17 cellular contexts compared by ENCODE assay signal in the genomic region with DNA sequence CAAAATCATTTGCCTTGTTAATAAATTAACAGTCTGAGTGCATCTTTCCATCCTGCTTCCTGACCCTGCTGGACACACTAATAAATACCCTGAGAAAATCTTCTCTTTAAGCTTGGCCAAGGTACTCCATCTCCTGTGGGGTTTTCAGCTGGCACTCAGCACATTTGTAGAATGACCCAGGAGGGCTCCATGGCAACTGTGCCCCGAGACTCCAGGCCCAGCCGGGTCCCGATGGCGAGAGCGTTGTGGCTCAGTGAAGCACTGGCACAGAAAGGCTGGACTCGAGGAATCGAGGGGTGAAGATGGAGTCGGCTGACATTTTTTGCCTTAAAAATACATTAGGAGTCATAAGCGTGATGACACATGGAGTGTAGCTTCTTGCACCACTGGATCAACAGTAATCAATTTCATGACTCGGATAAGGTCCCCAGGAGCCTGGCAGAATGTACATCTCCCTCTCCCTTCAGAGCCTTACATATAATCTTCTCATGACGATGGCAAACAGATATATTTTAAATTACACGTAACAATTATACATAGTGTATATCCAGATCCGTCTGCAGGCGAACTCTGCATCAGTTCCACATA.
A peak's percentile ranks its signal among the peaks of the same experiment; 100 is the strongest.
DNase-seq lines count a peak whose midpoint lies in the region; ATAC-seq and TF ChIP-seq lines count a peak whose summit lies in the region.
"Had no signal": no experiment of that assay in that cellular context is flagged by ENCODE, and none has a peak within 500 bp of the region (broad histone marks: within the 10 kb centered on the region; RNA-seq: fewer than 3 reads in every experiment).

No MANE protein-coding gene starts in this region.

- POLR2A ChIA-PET in OCI-LY7 (lab: Charles Lee): no interaction called here
- POLR2A ChIA-PET in activated CD8-positive, alpha-beta T cell treated with anti-CD3 and anti-CD28 coated beads, Interleukin-2, amount 10 ng/mL, durations not matched to agents 7 days and 5 days (lab: Charles Lee): no interaction called here

- H3K9me2 ChIP-seq in OCI-LY7 (ENCODE audit: insufficient read depth, low read length): no peaks in the 10 kb centered on the region

- H3K4me1 Mint-ChIP-seq in chondrocyte (ENCODE audit: low read depth): peaks cover 33% of the 10 kb centered on the region
- peaks cover 6% of the 10 kb centered on the region for H3K4me1 Mint-ChIP-seq in activated CD8-positive, alpha-beta T cell treated with anti-CD3 and anti-CD28 coated beads, Interleukin-2, amount 10 ng/mL, durations not matched to agents 7 days and 5 days (ENCODE audit: low read depth)
- H3K4me1 Mint-ChIP-seq: central memory CD8-positive, alpha-beta T cell; naive thymus-derived CD8-positive, alpha-beta T cell had no signal

- no peaks in the 10 kb centered on the region for H3K9me3 Mint-ChIP-seq in chondrocyte (ENCODE audit: low read depth)
- H3K9me3 Mint-ChIP-seq in activated CD8-positive, alpha-beta T cell treated with anti-CD3 and anti-CD28 coated beads, Interleukin-2, amount 10 ng/mL, durations not matched to agents 7 days and 5 days (ENCODE audit: insufficient read depth): no peaks in the 10 kb centered on the region
- H3K9me3 Mint-ChIP-seq: activated CD8-positive, alpha-beta T cell treated with anti-CD3 and anti-CD28 coated beads for 36 hours; activated T-helper 1 cell treated with anti-CD3 and anti-CD28 coated beads, Interleukin-12 subunit alpha, Interleukin-12 subunit beta, Interleukin-2, Interleukin-4 antibody, amounts not matched to agents 30 ng/mL and 10 ng/mL and 1 ng/mL, durations not matched to agents 14 hours and 24 hours and 36 hours; central memory CD8-positive, alpha-beta T cell; naive thymus-derived CD8-positive, alpha-beta T cell had no signal

- BruUV-seq in OCI-LY7 (replicated peaks; lab: Mats Ljungman, UMichigan): TSS peak; percentile 34

- H3K4me3 Mint-ChIP-seq in chondrocyte (ENCODE audit: unreplicated experiment): no peak overlapping the region
- H3K4me3 Mint-ChIP-seq in activated CD8-positive, alpha-beta T cell treated with anti-CD3 and anti-CD28 coated beads, Interleukin-2, amount 10 ng/mL, durations not matched to agents 7 days and 5 days: no peak overlapping the region
- H3K4me3 Mint-ChIP-seq: activated CD8-positive, alpha-beta T cell treated with anti-CD3 and anti-CD28 coated beads for 36 hours; activated T-helper 1 cell treated with anti-CD3 and anti-CD28 coated beads, Interleukin-12 subunit alpha, Interleukin-12 subunit beta, Interleukin-2, Interleukin-4 antibody, amounts not matched to agents 30 ng/mL and 10 ng/mL and 1 ng/mL, durations not matched to agents 14 hours and 24 hours and 36 hours; central memory CD8-positive, alpha-beta T cell; naive thymus-derived CD8-positive, alpha-beta T cell had no signal

- no peak overlapping the region for H3K4me3 ChIP-seq in OCI-LY7 (ENCODE audit: low read depth, low read length, poor library complexity, severe bottlenecking)
- H3K4me3 ChIP-seq: hepatocyte, thoracic aorta had no signal

- TF ChIP-seq CTCF in OCI-LY7 (conservative IDR thresholded peaks at IDR 0.05; ENCODE audit: low read length) (no peak), chondrocyte (IDR thresholded peaks at IDR 0.05) (no peak)

- H3K36me3 Mint-ChIP-seq in chondrocyte (ENCODE audit: low read depth): peaks cover 27% of the 10 kb centered on the region
- H3K36me3 Mint-ChIP-seq in activated CD8-positive, alpha-beta T cell treated with anti-CD3 and anti-CD28 coated beads, Interleukin-2, amount 10 ng/mL, durations not matched to agents 7 days and 5 days (ENCODE audit: low read depth): peaks cover 17% of the 10 kb centered on the region

- no peak for ATAC-seq in activated CD8-positive, alpha-beta T cell treated with anti-CD3 and anti-CD28 coated beads, Interleukin-2, amount 10 ng/mL, durations not matched to agents 7 days and 5 days
- no peak for ATAC-seq in esophagus mucosa
- no peak for ATAC-seq in HG02981 (IDR thresholded peaks at IDR 0.05; ENCODE audit: unreplicated experiment)
- ATAC-seq: activated CD8-positive, alpha-beta T cell treated with anti-CD3 and anti-CD28 coated beads for 36 hours; naive thymus-derived CD8-positive, alpha-beta T cell had no signal

- DNase-seq in EL (peak; percentile 45), OCI-LY7 (ENCODE audit: low spot score) (no peak), chondrocyte (ENCODE audit: low spot score) (no peak), pons (ENCODE audit: low spot score) (peak; percentile 35)
- no peak for DNase-seq in activated CD8-positive, alpha-beta T cell treated with anti-CD3 and anti-CD28 coated beads, Interleukin-2, amount 10 ng/mL, durations not matched to agents 7 days and 5 days
- DNase-seq: activated CD8-positive, alpha-beta T cell treated with anti-CD3 and anti-CD28 coated beads for 36 hours; effector memory CD4-positive, alpha-beta T cell; mammary epithelial cell; naive thymus-derived CD8-positive, alpha-beta T cell; NCI-H2029 had no signal

- no peak overlapping the region for H2AFZ ChIP-seq in OCI-LY7 (ENCODE audit: low read length)
- H2AFZ ChIP-seq: hepatocyte had no signal

- CTCF ChIA-PET in OCI-LY7 (lab: Charles Lee; ENCODE audit: unreplicated experiment): interaction anchor here (0.6 kb wide), 1 partner anchor 386 kb away, joined by 3 read pairs; no protein-coding TSS in a partner anchor
- CTCF ChIA-PET in activated CD8-positive, alpha-beta T cell treated with anti-CD3 and anti-CD28 coated beads, Interleukin-2, amount 10 ng/mL, durations not matched to agents 7 days and 5 days (lab: Charles Lee): interaction anchor here (0.9 kb wide), 1 partner anchor 204 kb away, joined by 3 read pairs; no protein-coding TSS in a partner anchor

- no peak overlapping the region for H3K27ac ChIP-seq in OCI-LY7 (ENCODE audit: low read depth, low read length, poor library complexity, severe bottlenecking)
- H3K27ac ChIP-seq: thoracic aorta, VCaP had no signal

- H3K27ac Mint-ChIP-seq in chondrocyte (ENCODE audit: unreplicated experiment): peak overlapping the region; percentile 68
- H3K27ac Mint-ChIP-seq in activated CD8-positive, alpha-beta T cell treated with anti-CD3 and anti-CD28 coated beads, Interleukin-2, amount 10 ng/mL, durations not matched to agents 7 days and 5 days: no peak overlapping the region
- H3K27ac Mint-ChIP-seq: activated CD8-positive, alpha-beta T cell treated with anti-CD3 and anti-CD28 coated beads for 36 hours; activated T-helper 1 cell treated with anti-CD3 and anti-CD28 coated beads, Interleukin-12 subunit alpha, Interleukin-12 subunit beta, Interleukin-2, Interleukin-4 antibody, amounts not matched to agents 30 ng/mL and 10 ng/mL and 1 ng/mL, durations not matched to agents 14 hours and 24 hours and 36 hours had no signal

- no peaks in the 10 kb centered on the region for H3K9me3 ChIP-seq in OCI-LY7 (ENCODE audit: low read length)
- H3K9me3 ChIP-seq: thoracic aorta had no signal

- no peaks in the 10 kb centered on the region for H3K4me1 ChIP-seq in OCI-LY7 (ENCODE audit: insufficient read depth, low read length, poor library complexity, severe bottlenecking)

- H4K20me1 ChIP-seq in OCI-LY7 (ENCODE audit: insufficient read depth, low read length): no peaks in the 10 kb centered on the region

- no peaks in the 10 kb centered on the region for H3K79me2 ChIP-seq in OCI-LY7 (ENCODE audit: insufficient read depth, low read depth, low read length)
- H3K79me2 ChIP-seq: hepatocyte had no signal

- no peak overlapping the region for H3K4me2 ChIP-seq in OCI-LY7 (ENCODE audit: low read length)
- H3K4me2 ChIP-seq: hepatocyte had no signal

- H3K27me3 Mint-ChIP-seq in chondrocyte (ENCODE audit: low read depth): no peaks in the 10 kb centered on the region
- no peaks in the 10 kb centered on the region for H3K27me3 Mint-ChIP-seq in activated CD8-positive, alpha-beta T cell treated with anti-CD3 and anti-CD28 coated beads, Interleukin-2, amount 10 ng/mL, durations not matched to agents 7 days and 5 days (ENCODE audit: low read depth)
- H3K27me3 Mint-ChIP-seq: activated CD8-positive, alpha-beta T cell treated with anti-CD3 and anti-CD28 coated beads for 36 hours had no signal

- H3K36me3 ChIP-seq in OCI-LY7 (ENCODE audit: insufficient read depth, low read length): peaks cover 65% of the 10 kb centered on the region

- intact Hi-C loops in OCI-LY7 (cut with micrococcal nuclease; ENCODE audit: unreplicated experiment): no loop called here

Comparison
In these comparisons a context has a peak if more than half of its experiments do, and no peak if none do; other contexts are left out.
1. DNase-seq: peak in EL (single experiment) and pons (single experiment); none in OCI-LY7 (single experiment), chondrocyte (single experiment) and activated CD8-positive, alpha-beta T cell treated with anti-CD3 and anti-CD28 coated beads, Interleukin-2, amount 10 ng/mL, durations not matched to agents 7 days and 5 days (single experiment).